In the genomic region with DNA sequence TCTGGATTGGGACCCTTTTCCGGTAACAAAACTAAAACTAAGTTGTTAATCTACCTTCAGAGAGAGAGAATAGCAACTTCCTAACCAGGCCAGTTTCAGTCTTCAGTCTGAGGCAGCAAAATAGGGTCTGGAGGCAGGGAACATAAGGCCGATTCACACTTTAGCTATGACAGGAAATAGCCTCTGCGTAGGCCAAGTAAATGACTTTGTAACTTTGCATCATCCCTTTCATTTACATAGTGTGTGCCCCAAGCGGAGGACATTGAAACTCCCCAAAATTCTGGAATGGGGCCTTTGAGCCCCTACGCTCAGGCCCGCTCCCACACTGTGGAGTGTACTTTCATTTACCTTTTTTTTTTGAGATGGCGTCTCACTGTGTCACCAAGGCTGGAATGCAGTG, we compare ENCODE assay signal across 8 cellular contexts. TPM values are rescaled to one million over a fixed set of nuclear protein-coding genes. Genes with fewer than 3 reads are reported as not detected.
DNase-seq lines count a peak whose midpoint lies in the region; ATAC-seq lines count a peak whose summit lies in the region.

No MANE protein-coding gene starts in this region.

- no peaks in the 10 kb centered on the region for H3K27me3 ChIP-seq in mucosa of rectum (ENCODE audit: control insufficient read depth in 2 of 2, insufficient read depth in 2 of 2, low read length in 2 of 2)

- DNase-seq in activated T-cell treated with anti-CD3 and anti-CD28 coated beads, Interleukin-2, amount 50 U/mL, for 4 hours, result no peak
- DNase-seq in activated T-cell treated with anti-CD3 and anti-CD28 coated beads, Interleukin-2, amount 50 U/mL, for 1 hour, result no peak
- DNase-seq in activated naive CD8-positive, alpha-beta T cell treated with anti-CD3 and anti-CD28 coated beads for 36 hours, result peak; percentile 26
- DNase-seq in NCI-H526 (lab: John Stamatoyannopoulos, UW) (no peak), nucleus accumbens (lab: John Stamatoyannopoulos, UW) (no peak), substantia nigra (lab: John Stamatoyannopoulos, UW) (no peak)

- H3K9me3 Mint-ChIP-seq in activated T-cell treated with anti-CD3 and anti-CD28 coated beads, Interleukin-2, amount 50 U/mL, for 4 hours, result no peaks in the 10 kb centered on the region
- no peaks in the 10 kb centered on the region for H3K9me3 Mint-ChIP-seq in activated naive CD8-positive, alpha-beta T cell treated with anti-CD3 and anti-CD28 coated beads for 36 hours

- peak overlapping the region; percentile 97 for H3K27ac Mint-ChIP-seq in activated naive CD8-positive, alpha-beta T cell treated with anti-CD3 and anti-CD28 coated beads for 36 hours

- H3K4me1 Mint-ChIP-seq in activated T-cell treated with anti-CD3 and anti-CD28 coated beads, Interleukin-2, amount 50 U/mL, for 4 hours (ENCODE audit: low read depth), result peaks cover 82% of the 10 kb centered on the region
- peaks cover 65% of the 10 kb centered on the region for H3K4me1 Mint-ChIP-seq in activated naive CD8-positive, alpha-beta T cell treated with anti-CD3 and anti-CD28 coated beads for 36 hours

- peak overlapping the region in 1 of 2 donors; percentile 26 for H3K9ac ChIP-seq in mucosa of rectum (ENCODE audit: low read depth in 1 of 2, low read length in 2 of 2)

- H3K36me3 Mint-ChIP-seq in activated T-cell treated with anti-CD3 and anti-CD28 coated beads, Interleukin-2, amount 50 U/mL, for 4 hours (ENCODE audit: insufficient read depth), result peaks cover 15% of the 10 kb centered on the region
- peaks cover 36% of the 10 kb centered on the region for H3K36me3 Mint-ChIP-seq in activated naive CD8-positive, alpha-beta T cell treated with anti-CD3 and anti-CD28 coated beads for 36 hours

- ATAC-seq in activated T-cell treated with anti-CD3 and anti-CD28 coated beads, Interleukin-2, amount 50 U/mL, for 4 hours, result no peak
- ATAC-seq in HG03175 (IDR thresholded peaks at IDR 0.05; ENCODE audit: unreplicated experiment), result peak; percentile 19

- peak overlapping the region; percentile 48 for H3K4me3 Mint-ChIP-seq in activated T-cell treated with anti-CD3 and anti-CD28 coated beads, Interleukin-2, amount 50 U/mL, for 4 hours
- peak overlapping the region; percentile 84 for H3K4me3 Mint-ChIP-seq in activated naive CD8-positive, alpha-beta T cell treated with anti-CD3 and anti-CD28 coated beads for 36 hours

- H3K9me3 ChIP-seq in mucosa of rectum (ENCODE audit: control insufficient read depth in 2 of 2, low read length in 2 of 2), result no peaks in the 10 kb centered on the region

- peaks cover 3 to 4% of the 10 kb centered on the region in 2 donors for H3K36me3 ChIP-seq in mucosa of rectum (ENCODE audit: control insufficient read depth in 2 of 2, insufficient read depth in 2 of 2, low read length in 2 of 2)

- no peaks in the 10 kb centered on the region for H3K27me3 Mint-ChIP-seq in activated T-cell treated with anti-CD3 and anti-CD28 coated beads, Interleukin-2, amount 50 U/mL, for 4 hours (ENCODE audit: low read depth)
- no peaks in the 10 kb centered on the region for H3K27me3 Mint-ChIP-seq in activated naive CD8-positive, alpha-beta T cell treated with anti-CD3 and anti-CD28 coated beads for 36 hours

- peaks cover 37 to 38% of the 10 kb centered on the region in 2 donors for H3K4me1 ChIP-seq in mucosa of rectum (ENCODE audit: control insufficient read depth in 2 of 2, insufficient read depth in 2 of 2, low read length in 2 of 2)

- no peak overlapping the region for H3K4me3 ChIP-seq in mucosa of rectum (ENCODE audit: low read length in 2 of 2)

- H3K27ac ChIP-seq in mucosa of rectum (ENCODE audit: low read depth in 2 of 2, low read length in 2 of 2) (peak overlapping the region; percentile 47 to 98), substantia nigra (ENCODE audit: low read depth, low read length, poor library complexity, severe bottlenecking) (no peak overlapping the region)

RNA-seq across cellular contexts. Expression of gene UPP1, which starts 1.7 kb away (rescaled TPM):
- total RNA-seq in activated T-cell treated with anti-CD3 and anti-CD28 coated beads, Interleukin-2, amount 50 U/mL, for 4 hours, result 10 to 100 TPM; 25.5 to 45.8 (median 45.1) TPM
- 10 to 100 TPM; 45.3 to 51.1 TPM for total RNA-seq in activated naive CD8-positive, alpha-beta T cell treated with anti-CD3 and anti-CD28 coated beads for 36 hours

RNA-seq across cellular contexts. Expression of gene C7orf57, which starts 52.0 kb away (rescaled TPM):
- under 1 TPM; 0.15 to 0.45 (median 0.16) TPM for total RNA-seq in activated T-cell treated with anti-CD3 and anti-CD28 coated beads, Interleukin-2, amount 50 U/mL, for 4 hours
- total RNA-seq in activated naive CD8-positive, alpha-beta T cell treated with anti-CD3 and anti-CD28 coated beads for 36 hours, result 1 to 10 TPM; 1.0 to 1.1 TPM

RNA-seq across cellular contexts. Expression of gene SUN3, which starts 58.4 kb away (rescaled TPM):
- not detected for total RNA-seq in activated T-cell treated with anti-CD3 and anti-CD28 coated beads, Interleukin-2, amount 50 U/mL, for 4 hours
- under 1 TPM in 1 of 2 experiments, not detected in 1; 0.54 TPM for total RNA-seq in activated naive CD8-positive, alpha-beta T cell treated with anti-CD3 and anti-CD28 coated beads for 36 hours
